8 cellular contexts compared by ENCODE assay signal in genomic region chr7:70647801-70648491, GRCh38.
DNase-seq lines count a peak whose midpoint lies in the region; ATAC-seq and TF ChIP-seq lines count a peak whose summit lies in the region.

No MANE protein-coding gene starts in this region.

- no peaks in the 10 kb centered on the region for H3K27me3 Mint-ChIP-seq in activated naive CD4-positive, alpha-beta T cell treated with anti-CD3 and anti-CD28 coated beads for 36 hours (ENCODE audit: low read depth)

- no peak overlapping the region for H3K27ac Mint-ChIP-seq in activated naive CD4-positive, alpha-beta T cell treated with anti-CD3 and anti-CD28 coated beads for 36 hours

- CTCF ChIA-PET in activated naive CD4-positive, alpha-beta T cell treated with anti-CD3 and anti-CD28 coated beads for 36 hours (lab: Charles Lee): no interaction called here

- H3K9me3 Mint-ChIP-seq in activated naive CD4-positive, alpha-beta T cell treated with anti-CD3 and anti-CD28 coated beads for 36 hours: peaks cover 5% of the 10 kb centered on the region

- intact Hi-C loops in activated naive CD4-positive, alpha-beta T cell treated with anti-CD3 and anti-CD28 coated beads for 36 hours (cut with micrococcal nuclease): loop anchor here (1.0 to 5.0 kb wide), 3 partner anchors 9 to 285 kb away; no protein-coding TSS in a partner anchor

- H3K36me3 Mint-ChIP-seq in activated naive CD4-positive, alpha-beta T cell treated with anti-CD3 and anti-CD28 coated beads for 36 hours (ENCODE audit: low read depth): peaks cover 2% of the 10 kb centered on the region

- H3K4me3 ChIP-seq in NB4 (ENCODE audit: low read depth, low read length): no peak overlapping the region

- no peak for TF ChIP-seq CTCF in NB4 (IDR thresholded peaks at IDR 0.05; ENCODE audit: low read depth, low read length)

- H3K4me1 Mint-ChIP-seq in activated naive CD4-positive, alpha-beta T cell treated with anti-CD3 and anti-CD28 coated beads for 36 hours (ENCODE audit: low read depth): peaks cover 8% of the 10 kb centered on the region

- DNase-seq in AG08396 (ENCODE audit: low spot score) (peak; percentile 36), NB4 (ENCODE audit: low read depth) (peak; percentile 52), NCI-H1105 (lab: John Stamatoyannopoulos, UW) (no peak), NCI-H510A (lab: John Stamatoyannopoulos, UW) (no peak), SKM-1 (lab: John Stamatoyannopoulos, UW; ENCODE audit: unreplicated experiment) (no peak)
- peak; percentile 84 for DNase-seq in activated naive CD4-positive, alpha-beta T cell treated with anti-CD3 and anti-CD28 coated beads for 36 hours
- peak; percentile 7 to 61 (median 34) for DNase-seq in stimulated activated CD4-positive, alpha-beta T cell treated with anti-CD3 and anti-CD28 coated beads, Interleukin-1b, Interleukin-23, amount 100 ng/mL, for 24 hours (ENCODE audit: low read depth in 4 of 4, low spot score in 1 of 4)

- TF ChIP-seq POLR2A in NB4 (IDR thresholded peaks at IDR 0.05; ENCODE audit: extremely low read depth, insufficient read length): no peak

- H3K4me3 Mint-ChIP-seq in activated naive CD4-positive, alpha-beta T cell treated with anti-CD3 and anti-CD28 coated beads for 36 hours: no peak overlapping the region

- ATAC-seq in GM21423 (IDR thresholded peaks at IDR 0.05; ENCODE audit: unreplicated experiment): peak; percentile 83

Comparison
In these comparisons a context has a peak if more than half of its experiments do, and no peak if none do; other contexts are left out.
1. DNase-seq: peak in AG08396 (single experiment), NB4 (single experiment), activated naive CD4-positive, alpha-beta T cell treated with anti-CD3 and anti-CD28 coated beads for 36 hours (single experiment) and stimulated activated CD4-positive, alpha-beta T cell treated with anti-CD3 and anti-CD28 coated beads, Interleukin-1b, Interleukin-23, amount 100 ng/mL, for 24 hours (4 of 4); none in NCI-H1105 (single experiment), NCI-H510A (single experiment) and SKM-1 (single experiment).